8 cellular contexts compared by ENCODE assay signal in the genomic region with DNA sequence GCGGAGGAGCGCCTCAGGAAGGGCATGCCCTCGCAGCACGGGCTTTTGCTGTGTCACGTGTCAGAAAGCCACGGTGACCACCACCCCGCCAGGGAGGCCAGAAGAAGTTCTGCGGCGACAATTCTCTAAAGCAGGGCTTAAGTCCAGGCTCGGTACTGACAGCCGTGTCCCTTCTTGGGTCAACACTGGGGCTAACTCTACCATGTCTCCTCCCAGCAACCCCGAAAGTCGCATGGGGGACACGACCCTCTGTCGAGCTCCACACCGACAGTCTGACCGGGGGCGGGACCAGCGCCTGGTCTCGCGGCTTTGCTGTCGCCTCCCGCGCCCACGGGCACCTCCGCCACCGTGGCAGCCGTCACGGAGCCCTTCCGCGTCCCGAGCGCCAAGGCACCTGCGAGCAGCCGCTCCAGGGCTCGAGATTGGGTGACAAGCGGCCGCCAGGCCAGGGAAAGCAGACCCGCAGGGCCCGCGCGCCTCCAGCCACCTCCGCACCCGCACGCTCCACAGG. TPM values are rescaled to one million over a fixed set of nuclear protein-coding genes. Genes with fewer than 3 reads are reported as not detected.
DNase-seq lines count a peak whose midpoint lies in the region; ATAC-seq lines count a peak whose summit lies in the region.

No MANE protein-coding gene starts in this region.

- H3K27ac ChIP-seq in BLaER1 treated with 17β-estradiol and CSF1 and Interleukin-3, amounts not matched to agents 10 nM and 100 nM: peak overlapping the region; percentile 76 to 98 (median 94)
- H3K27ac ChIP-seq in SK-N-MC: peak overlapping the region; percentile 54; the same call in 1 of the 2 replicates

- H3K4me3 ChIP-seq in BLaER1 treated with 17β-estradiol and CSF1 and Interleukin-3, amounts not matched to agents 10 nM and 100 nM: peak overlapping the region; percentile 69 to 96 (median 86)
- peak overlapping the region; percentile 96 for H3K4me3 ChIP-seq in SK-N-MC

- peaks cover 24 to 51% (median 36%) of the 10 kb centered on the region in 10 experiments for H3K4me1 ChIP-seq in BLaER1 treated with 17β-estradiol and CSF1 and Interleukin-3, amounts not matched to agents 10 nM and 100 nM

- peaks cover 0 to 24% (median 13%) of the 10 kb centered on the region in 11 experiments; a peak in 19 of 22 replicates for H3K36me3 ChIP-seq in BLaER1 treated with 17β-estradiol and CSF1 and Interleukin-3, amounts not matched to agents 10 nM and 100 nM
- peaks cover 4% of the 10 kb centered on the region for H3K36me3 ChIP-seq in SK-N-MC (ENCODE audit: insufficient read depth, low read length)

- H3K9ac ChIP-seq in BLaER1 treated with 17β-estradiol and CSF1 and Interleukin-3, amounts not matched to agents 10 nM and 100 nM: peak overlapping the region; percentile 89 to 98 (median 92)
- H3K9ac ChIP-seq in SK-N-MC (ENCODE audit: insufficient read length): peak overlapping the region; percentile 100

- peaks cover 11 to 23% (median 17%) of the 10 kb centered on the region in 11 experiments; a peak in 21 of 22 replicates for H3K9me3 ChIP-seq in BLaER1 treated with 17β-estradiol and CSF1 and Interleukin-3, amounts not matched to agents 10 nM and 100 nM (replicated peaks in 1 of 11)
- no peaks in the 10 kb centered on the region for H3K9me3 ChIP-seq in SK-N-MC (ENCODE audit: low read depth, low read length)

- H3K4me2 ChIP-seq in BLaER1 treated with 17β-estradiol and CSF1 and Interleukin-3, amounts not matched to agents 10 nM and 100 nM: peak overlapping the region; percentile 79 to 98 (median 91)

- peaks cover 0 to 14% (median 3%) of the 10 kb centered on the region in 11 experiments; a peak in 5 of 22 replicates for H4K20me1 ChIP-seq in BLaER1 treated with 17β-estradiol and CSF1 and Interleukin-3, amounts not matched to agents 10 nM and 100 nM

- DNase-seq in SK-N-MC (ENCODE audit: low read depth, low spot score): no peak
- DNase-seq in T47D (ENCODE audit: low read depth in 1 of 2, low spot score in 1 of 2): peak; percentile 43 to 60
- peak; percentile 60 for DNase-seq in islet precursor cell
- peak; percentile 57 for DNase-seq in stimulated activated CD4-positive, alpha-beta T cell treated with anti-CD3 and anti-CD28 coated beads, Interleukin-15, amount 100 ng/mL, for 24 hours
- no peak for DNase-seq in mesenteric fat pad (ENCODE audit: low spot score)

- H3K27me3 ChIP-seq in BLaER1 treated with 17β-estradiol and CSF1 and Interleukin-3, amounts not matched to agents 10 nM and 100 nM: no peaks in the 10 kb centered on the region

- ATAC-seq in GM19035 (IDR thresholded peaks at IDR 0.05; ENCODE audit: unreplicated experiment): peak; percentile 15
- peak; percentile 17 for ATAC-seq in HG03196 (IDR thresholded peaks at IDR 0.05; ENCODE audit: unreplicated experiment)

- in situ Hi-C loops in T47D (cut with HindIII; ENCODE audit: low pct_unique_long_range_greater_than_20kb, low sequenced_read_pairs): no loop called here

RNA-seq across cellular contexts. Expression of gene NANP, which starts 0.5 kb away (rescaled TPM):
- total RNA-seq in mesenteric fat pad: 7.5 TPM

RNA-seq across cellular contexts. Expression of gene NINL, which starts 37.9 kb away (rescaled TPM):
- total RNA-seq in mesenteric fat pad: 5.0 TPM

Comparison
In these comparisons a context has a peak if more than half of its experiments do, and no peak if none do; other contexts are left out.
1. DNase-seq: peak in T47D (2 of 2), islet precursor cell (single experiment) and stimulated activated CD4-positive, alpha-beta T cell treated with anti-CD3 and anti-CD28 coated beads, Interleukin-15, amount 100 ng/mL, for 24 hours (single experiment); none in SK-N-MC (single experiment) and mesenteric fat pad (single experiment).